ENCODE assay signal across 27 cellular contexts in the genomic region with DNA sequence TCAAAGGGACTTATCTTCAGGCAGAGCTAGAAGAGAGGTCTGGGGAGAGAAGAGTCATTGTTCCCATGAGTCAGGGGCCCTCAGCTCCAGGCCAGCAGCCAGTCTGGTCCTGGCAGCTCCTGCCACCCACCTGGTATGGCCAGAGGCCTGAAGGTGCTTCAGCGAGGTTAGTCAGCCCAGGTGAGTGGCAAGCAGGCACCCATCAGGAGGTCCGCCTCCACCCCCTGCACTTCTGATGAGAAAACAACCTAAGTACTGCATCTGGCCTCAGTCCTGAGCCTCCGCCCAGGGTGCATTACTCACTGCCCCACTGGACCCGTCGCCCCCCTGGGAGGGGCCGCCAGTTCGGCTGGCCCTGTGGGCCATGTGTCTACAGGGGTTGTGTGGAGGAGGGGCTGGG.
DNase-seq lines count a peak whose midpoint lies in the region; ATAC-seq and TF ChIP-seq lines count a peak whose summit lies in the region.
"Had no signal": no experiment of that assay in that cellular context is flagged by ENCODE, and none has a peak within 500 bp of the region (broad histone marks: within the 10 kb centered on the region; RNA-seq: fewer than 3 reads in every experiment).

No MANE protein-coding gene starts in this region.

- no peak overlapping the region for H3K4me3 ChIP-seq in thyroid gland (replicated peaks in 1 of 3)
- H3K4me3 ChIP-seq: cardiac muscle cell, pancreas, right atrium auricular region, thoracic aorta had no signal

- no peaks in the 10 kb centered on the region for H3K36me3 Mint-ChIP-seq in naive thymus-derived CD8-positive, alpha-beta T cell
- H3K36me3 Mint-ChIP-seq: activated naive CD4-positive, alpha-beta T cell treated with anti-CD3 and anti-CD28 coated beads, Interleukin-2, amount 10 ng/mL, durations not matched to agents 7 days and 5 days; stimulated activated naive B cell treated with anti-CD40 and anti-IgM and Interleukin-4, amounts not matched to agents 10 μg/mL and 1 μg/mL and 100 μg/mL, for 72 hours had no signal

- H3K27ac ChIP-seq in VCaP (peak overlapping the region; percentile 99; the same call in 1 of the 2 replicates), thyroid gland (no peak overlapping the region)
- H3K27ac ChIP-seq: 22Rv1, cardiac muscle cell, KMS-11, pancreas, right atrium auricular region, thoracic aorta had no signal

- no peaks in the 10 kb centered on the region for H3K9me3 ChIP-seq in thyroid gland
- H3K9me3 ChIP-seq: pancreas, thoracic aorta had no signal

- POLR2A ChIA-PET in naive thymus-derived CD8-positive, alpha-beta T cell (lab: Charles Lee), result no interaction called here

- TF ChIP-seq CTCF in VCaP (conservative IDR thresholded peaks at IDR 0.05), result no peak
- TF ChIP-seq CTCF in thyroid gland (IDR thresholded peaks at IDR 0.05), result no peak

- H3K27ac Mint-ChIP-seq in naive thymus-derived CD8-positive, alpha-beta T cell, result no peak overlapping the region
- H3K27ac Mint-ChIP-seq: activated CD4-positive, alpha-beta T cell treated with anti-CD3 and anti-CD28 coated beads, Interleukin-2, amount 10 ng/mL, durations not matched to agents 24 days and 14 days; activated naive CD4-positive, alpha-beta T cell treated with anti-CD3 and anti-CD28 coated beads, Interleukin-2, amount 10 ng/mL, durations not matched to agents 7 days and 5 days; activated T-cell treated with anti-CD3 and anti-CD28 coated beads, Interleukin-2, amount 50 U/mL, for 72 hours; CD4-positive, alpha-beta T cell; nephron; stimulated activated naive B cell treated with anti-CD40 and anti-IgM and Interleukin-4, amounts not matched to agents 10 μg/mL and 1 μg/mL and 100 μg/mL, for 72 hours had no signal

- peaks cover 0 to 5% (median 0%) of the 10 kb centered on the region in 5 donors for H3K27me3 Mint-ChIP-seq in naive thymus-derived CD8-positive, alpha-beta T cell
- H3K27me3 Mint-ChIP-seq: activated CD4-positive, alpha-beta T cell treated with anti-CD3 and anti-CD28 coated beads, Interleukin-2, amount 10 ng/mL, durations not matched to agents 24 days and 14 days; CD4-positive, alpha-beta T cell had no signal

- peaks cover 9 to 19% of the 10 kb centered on the region in 2 donors for H3K4me1 ChIP-seq in thyroid gland

- no peak for TF ChIP-seq POLR2A in thyroid gland (IDR thresholded peaks at IDR 0.05)

- H3K4me3 Mint-ChIP-seq in naive thymus-derived CD8-positive, alpha-beta T cell, result no peak overlapping the region
- H3K4me3 Mint-ChIP-seq: activated CD4-positive, alpha-beta T cell treated with anti-CD3 and anti-CD28 coated beads, Interleukin-2, amount 10 ng/mL, durations not matched to agents 24 days and 14 days; activated naive CD4-positive, alpha-beta T cell treated with anti-CD3 and anti-CD28 coated beads, Interleukin-2, amount 10 ng/mL, durations not matched to agents 7 days and 5 days; activated T-cell treated with anti-CD3 and anti-CD28 coated beads, Interleukin-2, amount 50 U/mL, for 72 hours; CD4-positive, alpha-beta T cell; nephron; stimulated activated naive B cell treated with anti-CD40 and anti-IgM and Interleukin-4, amounts not matched to agents 10 μg/mL and 1 μg/mL and 100 μg/mL, for 72 hours had no signal

- H3K9me3 Mint-ChIP-seq in naive thymus-derived CD8-positive, alpha-beta T cell, result peaks cover 0 to 13% (median 0%) of the 10 kb centered on the region in 9 donors
- H3K9me3 Mint-ChIP-seq: activated CD4-positive, alpha-beta T cell treated with anti-CD3 and anti-CD28 coated beads, Interleukin-2, amount 10 ng/mL, durations not matched to agents 24 days and 14 days; activated naive CD4-positive, alpha-beta T cell treated with anti-CD3 and anti-CD28 coated beads, Interleukin-2, amount 10 ng/mL, durations not matched to agents 7 days and 5 days; activated T-cell treated with anti-CD3 and anti-CD28 coated beads, Interleukin-2, amount 50 U/mL, for 72 hours; CD4-positive, alpha-beta T cell had no signal

- H3K27me3 ChIP-seq in thyroid gland, result no peaks in the 10 kb centered on the region
- H3K27me3 ChIP-seq: pancreas, right atrium auricular region had no signal

- 78 to 94% methylated on average over 5 to 6 of the region's 7 CpGs for WGBS in thyroid gland, 2 donors

- no peaks in the 10 kb centered on the region for H3K36me3 ChIP-seq in thyroid gland
- H3K36me3 ChIP-seq: cardiac muscle cell, pancreas, right atrium auricular region, thoracic aorta had no signal

- ATAC-seq in left lobe of liver (no peak), HG02798 (IDR thresholded peaks at IDR 0.05; ENCODE audit: poor library complexity, unreplicated experiment) (no peak), GM18868 (IDR thresholded peaks at IDR 0.05; ENCODE audit: unreplicated experiment) (no peak)
- no peak for ATAC-seq in naive thymus-derived CD8-positive, alpha-beta T cell
- ATAC-seq: activated T-cell treated with anti-CD3 and anti-CD28 coated beads, Interleukin-2, amount 50 U/mL, for 72 hours; left colon; stimulated activated naive B cell treated with anti-CD40 and anti-IgM and Interleukin-4, amounts not matched to agents 10 μg/mL and 1 μg/mL and 100 μg/mL, for 72 hours had no signal

- peaks cover 0 to 2% (median 0%) of the 10 kb centered on the region in 4 donors for H3K4me1 Mint-ChIP-seq in naive thymus-derived CD8-positive, alpha-beta T cell
- H3K4me1 Mint-ChIP-seq: activated CD4-positive, alpha-beta T cell treated with anti-CD3 and anti-CD28 coated beads, Interleukin-2, amount 10 ng/mL, durations not matched to agents 24 days and 14 days; activated naive CD4-positive, alpha-beta T cell treated with anti-CD3 and anti-CD28 coated beads, Interleukin-2, amount 10 ng/mL, durations not matched to agents 7 days and 5 days; stimulated activated naive B cell treated with anti-CD40 and anti-IgM and Interleukin-4, amounts not matched to agents 10 μg/mL and 1 μg/mL and 100 μg/mL, for 72 hours had no signal

- DNase-seq in DMS53 (lab: John Stamatoyannopoulos, UW) (peak; percentile 16), DMS53 treated with DMSO at 0.1 percent for 48 hours (lab: John Stamatoyannopoulos, UW; ENCODE audit: unreplicated experiment) (no peak), left lobe of liver (ENCODE audit: low spot score) (peak; percentile 30), thyroid gland (peak; percentile 26 to 31)
- no peak for DNase-seq in naive thymus-derived CD8-positive, alpha-beta T cell
- DNase-seq: activated CD4-positive, alpha-beta T cell treated with anti-CD3 and anti-CD28 coated beads, Interleukin-2, amount 10 ng/mL, durations not matched to agents 24 days and 14 days; activated naive CD4-positive, alpha-beta T cell treated with anti-CD3 and anti-CD28 coated beads, Interleukin-2, amount 10 ng/mL, durations not matched to agents 7 days and 5 days; activated T-cell treated with anti-CD3 and anti-CD28 coated beads, Interleukin-2, amount 50 U/mL, for 72 hours; amniotic stem cell; dermis blood vessel endothelial cell; head of caudate nucleus; left colon; NCI-H146; NCI-H2171 treated with DMSO at 0.1 percent for 48 hours; stimulated activated CD4-positive, alpha-beta T cell treated with anti-CD3 and anti-CD28 coated beads, Interleukin-4, amount 100 ng/mL, for 24 hours; stimulated activated naive B cell treated with anti-CD40 and anti-IgM and Interleukin-4, amounts not matched to agents 10 μg/mL and 1 μg/mL and 100 μg/mL, for 72 hours had no signal

- intact Hi-C loops in thyroid gland (cut with DNase I), result no loop called here

Comparison
In these comparisons a context has a peak if more than half of its experiments do, and no peak if none do; other contexts are left out.
1. DNase-seq: peak in DMS53 (single experiment), left lobe of liver (single experiment) and thyroid gland (2 of 2); none in DMS53 treated with DMSO at 0.1 percent for 48 hours (single experiment) and naive thymus-derived CD8-positive, alpha-beta T cell (0 of 10).